12 cellular contexts compared by ENCODE assay signal in the genomic region with DNA sequence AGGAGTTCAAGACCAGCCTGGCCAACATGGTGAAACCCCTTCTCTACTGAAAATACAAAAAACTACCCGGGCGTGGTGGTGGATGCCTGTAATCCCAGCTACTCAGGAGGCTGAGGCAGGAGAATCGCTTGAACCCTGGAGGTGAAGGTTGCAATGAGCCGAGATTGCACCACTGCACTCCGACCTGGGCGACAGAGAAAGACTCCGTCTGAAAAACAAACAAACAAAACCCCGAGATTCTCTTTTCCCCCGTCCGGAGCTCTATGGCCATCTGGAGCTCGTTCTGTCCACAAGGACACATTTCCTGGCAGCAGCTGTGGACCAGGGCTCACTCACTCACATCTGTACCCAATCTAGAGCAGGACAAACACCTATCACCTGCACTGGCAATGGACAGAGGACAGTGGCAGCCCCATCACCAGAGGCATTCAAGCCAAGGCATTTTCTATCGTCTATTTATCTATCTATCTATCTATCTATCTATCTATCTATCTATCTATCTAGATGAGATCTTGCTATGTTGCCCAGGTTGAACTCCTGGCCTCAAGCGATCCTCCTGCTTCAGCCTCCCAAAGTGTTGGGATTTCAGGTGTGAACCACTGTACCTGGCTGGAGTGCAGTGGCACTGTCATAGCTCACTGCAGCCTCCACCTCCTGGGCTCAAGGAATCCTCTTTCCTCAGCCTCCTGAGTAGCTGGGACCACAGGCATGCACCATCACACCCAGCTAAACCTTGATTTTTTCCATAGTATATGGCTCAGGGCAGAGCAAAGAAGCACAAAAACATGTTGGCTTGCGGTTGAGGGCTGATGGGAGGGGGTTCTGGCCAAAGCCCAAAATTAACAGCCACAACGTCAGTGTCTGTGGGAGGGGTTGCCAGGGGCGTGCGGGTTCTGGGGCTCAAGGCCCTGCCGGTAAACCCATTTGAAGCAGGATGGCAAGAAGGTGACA. TPM values are rescaled to one million over a fixed set of nuclear protein-coding genes. Genes with fewer than 3 reads are reported as not detected.
DNase-seq lines count a peak whose midpoint lies in the region; ATAC-seq and TF ChIP-seq lines count a peak whose summit lies in the region.
"Had no signal": no experiment of that assay in that cellular context is flagged by ENCODE, and none has a peak within 500 bp of the region (broad histone marks: within the 10 kb centered on the region; RNA-seq: fewer than 3 reads in every experiment).

No MANE protein-coding gene starts in this region.

- H3K9me3 Mint-ChIP-seq in stimulated activated naive B cell treated with anti-CD40 and anti-IgM and Interleukin-4, amounts not matched to agents 10 μg/mL and 1 μg/mL and 100 μg/mL, for 72 hours: no peaks in the 10 kb centered on the region
- H3K9me3 Mint-ChIP-seq in T-cell: no peaks in the 10 kb centered on the region

- intact Hi-C loops in heart right ventricle (cut with DNase I): no loop called here

- H3K36me3 ChIP-seq in H7 (replicated peaks; ENCODE audit: control insufficient read depth, insufficient read depth, low read length) (no peaks in the 10 kb centered on the region), heart right ventricle (no peaks in the 10 kb centered on the region)

- peak overlapping the region in 2 of 10 donors; percentile 78 to 80 for H3K27ac ChIP-seq in heart right ventricle

- H3K27me3 ChIP-seq in H7 (ENCODE audit: control insufficient read depth, insufficient read depth, low read length) (peaks cover 6% of the 10 kb centered on the region), heart right ventricle (peaks cover 0 to 52% (median 6%) of the 10 kb centered on the region in 7 donors)

- POLR2A ChIA-PET in T-cell (lab: Charles Lee): no interaction called here

- H3K36me3 Mint-ChIP-seq in T-helper 17 cell (ENCODE audit: low read depth) (peaks cover 7% of the 10 kb centered on the region), T-cell (no peaks in the 10 kb centered on the region)
- peaks cover 0 to 3% of the 10 kb centered on the region in 2 donors for H3K36me3 Mint-ChIP-seq in stimulated activated naive B cell treated with anti-CD40 and anti-IgM and Interleukin-4, amounts not matched to agents 10 μg/mL and 1 μg/mL and 100 μg/mL, for 72 hours

- ATAC-seq in T-helper 17 cell (no peak), heart right ventricle (no peak), T-cell (replicated peaks in 1 of 4) (no peak)
- peak; percentile 1 for ATAC-seq in stimulated activated naive B cell treated with anti-CD40 and anti-IgM and Interleukin-4, amounts not matched to agents 10 μg/mL and 1 μg/mL and 100 μg/mL, for 72 hours (replicated peaks)

- H3K9me3 ChIP-seq in T-helper 17 cell (ENCODE audit: control insufficient read depth, low read length, poor library complexity, severe bottlenecking): no peaks in the 10 kb centered on the region
- H3K9me3 ChIP-seq in heart right ventricle: no peaks in the 10 kb centered on the region

- H3K4me3 Mint-ChIP-seq in T-helper 17 cell (peak overlapping the region; percentile 31), T-cell (peak overlapping the region in 1 of 3 donors; percentile 37)
- peak overlapping the region; percentile 33 to 78 for H3K4me3 Mint-ChIP-seq in stimulated activated naive B cell treated with anti-CD40 and anti-IgM and Interleukin-4, amounts not matched to agents 10 μg/mL and 1 μg/mL and 100 μg/mL, for 72 hours

- TF ChIP-seq CTCF in fibroblast of villous mesenchyme (IDR thresholded peaks at IDR 0.05; ENCODE audit: insufficient read depth, low read depth, low read length) (no peak), heart right ventricle (IDR thresholded peaks at IDR 0.05) (no peak)

- DNase-seq in H7 (peak; percentile 17), T-helper 17 cell (no peak), fibroblast of villous mesenchyme (ENCODE audit: low read depth) (no peak), heart right ventricle (no peak), T-cell (no peak)
- no peak for DNase-seq in stimulated activated naive B cell treated with anti-CD40 and anti-IgM and Interleukin-4, amounts not matched to agents 10 μg/mL and 1 μg/mL and 100 μg/mL, for 72 hours
- DNase-seq in activated CD4-positive, alpha-beta T cell treated with anti-CD3 and anti-CD28 coated beads for 1 hour: no peak
- DNase-seq: activated naive CD4-positive, alpha-beta T cell treated with Interleukin-2 at 50 U/mL for 16 hours; DMS79; NCI-H1092; NCI-H524; stimulated activated CD4-positive, alpha-beta T cell treated with anti-CD3 and anti-CD28 coated beads, Interleukin-12 subunit alpha, Interleukin-12 subunit beta, amount 100 ng/mL, for 4 hours had no signal

- H3K4me3 ChIP-seq in H7 (ENCODE audit: insufficient read depth, low read depth, low read length): no peak overlapping the region
- peak overlapping the region; percentile 18 for H3K4me3 ChIP-seq in fibroblast of villous mesenchyme (ENCODE audit: low read depth, low read length)
- no peak overlapping the region for H3K4me3 ChIP-seq in heart right ventricle

- CTCF ChIA-PET in T-cell (lab: Charles Lee): no interaction called here

- H3K27me3 Mint-ChIP-seq in T-helper 17 cell (peaks cover 14% of the 10 kb centered on the region), T-cell (peaks cover 12 to 15% of the 10 kb centered on the region in 2 donors)
- H3K27me3 Mint-ChIP-seq in stimulated activated naive B cell treated with anti-CD40 and anti-IgM and Interleukin-4, amounts not matched to agents 10 μg/mL and 1 μg/mL and 100 μg/mL, for 72 hours: peaks cover 12 to 23% of the 10 kb centered on the region in 2 donors

- peaks cover 0 to 48% (median 37%) of the 10 kb centered on the region in 9 donors for H3K4me1 ChIP-seq in heart right ventricle

- H3K27ac Mint-ChIP-seq in T-helper 17 cell (peak overlapping the region; percentile 53), T-cell (no peak overlapping the region)
- peak overlapping the region; percentile 69 for H3K27ac Mint-ChIP-seq in stimulated activated naive B cell treated with anti-CD40 and anti-IgM and Interleukin-4, amounts not matched to agents 10 μg/mL and 1 μg/mL and 100 μg/mL, for 72 hours

- H3K4me1 Mint-ChIP-seq in T-helper 17 cell (peaks cover 13% of the 10 kb centered on the region), T-cell (peaks cover 13 to 17% (median 16%) of the 10 kb centered on the region in 3 donors)
- H3K4me1 Mint-ChIP-seq in stimulated activated naive B cell treated with anti-CD40 and anti-IgM and Interleukin-4, amounts not matched to agents 10 μg/mL and 1 μg/mL and 100 μg/mL, for 72 hours: peaks cover 35 to 50% of the 10 kb centered on the region in 2 donors

- WGBS in heart right ventricle, 2 donors: 59 to 61% methylated on average over 18 of the region's 18 CpGs

RNA-seq across cellular contexts. Expression of gene FSCN1, which starts 1.7 kb away (rescaled TPM):
- total RNA-seq in H7 (2014; rRNA removed; shearing (Covaris generic)): 725 and 892 TPM in 2 replicates
- total RNA-seq in T-helper 17 cell (10 to 100 TPM in 1 of 2 donors, 1 to 10 TPM in 1; 8.6 to 10.0 TPM), fibroblast of villous mesenchyme (256 and 312 TPM in 2 replicates), heart right ventricle (10 to 100 TPM in 7 of 10 donors, 1 to 10 TPM in 3; 7.9 to 42.6 (median 15.9) TPM), T-cell (1 to 10 TPM; 4.6 to 6.4 (median 5.7) TPM)
- polyA plus RNA-seq in heart right ventricle: 10 to 100 TPM in 1 of 2 donors, 1 to 10 TPM in 1; 6.9 to 24.0 TPM

Comparison
In these comparisons a context has a peak if more than half of its experiments do, and no peak if none do; other contexts are left out.
1. ATAC-seq: peak in stimulated activated naive B cell treated with anti-CD40 and anti-IgM and Interleukin-4, amounts not matched to agents 10 μg/mL and 1 μg/mL and 100 μg/mL, for 72 hours (2 of 2); none in T-helper 17 cell (single experiment), heart right ventricle (0 of 8) and T-cell (0 of 4).
2. H3K27ac Mint-ChIP-seq: peak in T-helper 17 cell (single experiment) and stimulated activated naive B cell treated with anti-CD40 and anti-IgM and Interleukin-4, amounts not matched to agents 10 μg/mL and 1 μg/mL and 100 μg/mL, for 72 hours (single experiment); none in T-cell (0 of 2).